ENCODE assay signal across 40 cellular contexts in the genomic region with DNA sequence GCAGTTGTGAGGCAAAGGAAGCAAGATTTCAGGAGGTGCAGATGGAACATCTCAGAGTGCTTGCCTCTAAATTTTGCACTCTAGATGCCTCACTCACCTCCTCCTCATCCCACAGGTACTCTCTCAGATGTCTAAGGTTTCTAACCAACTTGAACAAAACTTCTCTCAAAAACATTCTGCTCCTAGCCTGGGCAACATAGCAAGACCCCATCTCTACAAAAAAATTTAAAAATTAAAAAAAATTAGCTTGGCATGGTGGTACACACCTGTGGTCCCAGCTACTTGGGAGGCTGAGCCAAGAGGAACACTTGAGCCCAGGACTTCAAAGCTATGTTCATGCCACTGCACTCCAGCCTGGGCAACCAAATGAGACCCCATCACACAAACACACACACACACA. TPM values are rescaled to one million over a fixed set of nuclear protein-coding genes. Genes with fewer than 3 reads are reported as not detected.
"Had no signal": no experiment of that assay in that cellular context is flagged by ENCODE, and none has a peak within 500 bp of the region (broad histone marks: within the 10 kb centered on the region; RNA-seq: fewer than 3 reads in every experiment).

No MANE protein-coding gene starts in this region.

- H3K4me3 ChIP-seq: adrenal gland, ascending aorta, body of pancreas, breast epithelium, cardiac muscle cell had no signal

- FAIRE-seq: astrocyte, bronchial epithelial cell had no signal

- H3K4me1 ChIP-seq: ascending aorta, body of pancreas, breast epithelium had no signal

- H3K27me3 ChIP-seq: adrenal gland, ascending aorta, body of pancreas, breast epithelium, cardiac muscle cell had no signal

- H3K9me3 ChIP-seq: adrenal gland, ascending aorta, body of pancreas had no signal

- DNase-seq: activated effector memory CD4-positive, alpha-beta T cell treated with anti-CD3 and anti-CD28 coated beads, Interleukin-2, amount 50 U/mL, for 16 hours; activated effector memory CD4-positive, alpha-beta T cell treated with Interleukin-2 at 50 U/mL for 16 hours; activated gamma-delta T cell; activated gamma-delta T cell treated with Interleukin-2 at 50 U/mL for 16 hours; activated naive CD4-positive, alpha-beta T cell; activated naive CD4-positive, alpha-beta T cell treated with anti-CD3 and anti-CD28 coated beads for 36 hours; activated naive CD4-positive, alpha-beta T cell treated with anti-CD3 and anti-CD28 coated beads, Interleukin-2, amount 10 ng/mL, durations not matched to agents 7 days and 5 days; activated naive CD4-positive, alpha-beta T cell treated with anti-CD3 and anti-CD28 coated beads, Interleukin-2, amount 50 U/mL, for 16 hours; activated naive CD4-positive, alpha-beta T cell treated with Interleukin-2 at 50 U/mL for 16 hours; activated naive CD8-positive, alpha-beta T cell treated with anti-CD3 and anti-CD28 coated beads for 36 hours; activated naive CD8-positive, alpha-beta T cell treated with anti-CD3 and anti-CD28 coated beads, Interleukin-2, amount 10 ng/mL, durations not matched to agents 7 days and 5 days; activated naive CD8-positive, alpha-beta T cell treated with anti-CD3 and anti-CD28 coated beads, Interleukin-2, amount 50 U/mL, for 24 hours; activated T-cell treated with anti-CD3 and anti-CD28 coated beads for 4 hours; activated T-cell treated with anti-CD3 and anti-CD28 coated beads, Interleukin-2, amount 50 U/mL, for 1 hour; activated T-cell treated with anti-CD3 and anti-CD28 coated beads, Interleukin-2, amount 50 U/mL, for 24 hours; activated T-cell treated with anti-CD3 and anti-CD28 coated beads, Interleukin-2, amount 50 U/mL, for 4 hours; activated T-cell treated with anti-CD3 and anti-CD28 coated beads, Interleukin-2, amount 50 U/mL, for 48 hours; activated T-cell treated with anti-CD3 and anti-CD28 coated beads, Interleukin-2, amount 50 U/mL, for 72 hours; adrenal gland; amniotic stem cell; amygdala; anterior cingulate cortex; aorta; body of pancreas; brain microvascular endothelial cell; caudate nucleus; central memory CD4-positive, alpha-beta T cell; cerebellar nuclear complex had no signal

- ATAC-seq: activated naive CD4-positive, alpha-beta T cell treated with anti-CD3 and anti-CD28 coated beads, Interleukin-2, amount 50 U/mL, for 72 hours; activated naive CD8-positive, alpha-beta T cell treated with anti-CD3 and anti-CD28 coated beads, Interleukin-2, amount 50 U/mL, for 24 hours; activated T-cell treated with anti-CD3 and anti-CD28 coated beads, Interleukin-2, amount 50 U/mL, for 4 hours; activated T-cell treated with anti-CD3 and anti-CD28 coated beads, Interleukin-2, amount 50 U/mL, for 72 hours; activated T-helper 17 cell treated with anti-CD3 and anti-CD28 coated beads, Interleukin-2, amount 50 U/mL, for 72 hours; body of pancreas had no signal

- H3K27ac ChIP-seq: adrenal gland, ascending aorta, body of pancreas, brain microvascular endothelial cell, breast epithelium, cardiac muscle cell had no signal

- H3K36me3 ChIP-seq: adrenal gland, ascending aorta, brain microvascular endothelial cell, breast epithelium, cardiac muscle cell had no signal

RNA-seq across cellular contexts. Expression of a gene that starts 4.2 kb away (rescaled TPM):
- total RNA-seq: activated naive CD4-positive, alpha-beta T cell treated with anti-CD3 and anti-CD28 coated beads for 36 hours; activated naive CD4-positive, alpha-beta T cell treated with anti-CD3 and anti-CD28 coated beads, Interleukin-2, amount 50 U/mL, for 72 hours; activated naive CD8-positive, alpha-beta T cell treated with anti-CD3 and anti-CD28 coated beads for 36 hours; activated naive CD8-positive, alpha-beta T cell treated with anti-CD3 and anti-CD28 coated beads, Interleukin-2, amount 10 ng/mL, durations not matched to agents 7 days and 5 days; activated T-cell treated with anti-CD3 and anti-CD28 coated beads, Interleukin-2, amount 50 U/mL, for 4 hours; activated T-cell treated with anti-CD3 and anti-CD28 coated beads, Interleukin-2, amount 50 U/mL, for 72 hours; activated T-helper 1 cell treated with anti-CD3 and anti-CD28 coated beads, Interleukin-12 subunit alpha, Interleukin-12 subunit beta, Interleukin-2, Interleukin-4 antibody, amounts not matched to agents 30 ng/mL and 10 ng/mL and 1 ng/mL, durations not matched to agents 14 hours and 24 hours and 36 hours; activated T-helper 17 cell treated with anti-CD3 and anti-CD28 coated beads, Interleukin-2, amount 50 U/mL, for 72 hours; activated T-helper 2 cell treated with anti-CD3 and anti-CD28 coated beads, Interferon-gamma antibody, Interleukin-2, Interleukin-4, amounts not matched to agents 10 μg/mL and 5 μg/mL and 100 μg/mL, durations not matched to agents 14 hours and 24 hours and 36 hours; aorta; ascending aorta; body of pancreas; breast epithelium; bronchial epithelial cell; cardiac muscle cell; cardiac septum; cerebellum had no signal
- polyA plus RNA-seq: adipose tissue, aorta, cardiac muscle cell had no signal

RNA-seq across cellular contexts. Expression of a gene that starts 7.3 kb away (rescaled TPM):
- total RNA-seq: ascending aorta had no signal
- polyA plus RNA-seq: aorta had no signal

RNA-seq across cellular contexts. Expression of a gene that starts 43.2 kb away (rescaled TPM):
- total RNA-seq: activated naive CD4-positive, alpha-beta T cell treated with anti-CD3 and anti-CD28 coated beads for 36 hours; activated naive CD8-positive, alpha-beta T cell treated with anti-CD3 and anti-CD28 coated beads for 36 hours; activated naive CD8-positive, alpha-beta T cell treated with anti-CD3 and anti-CD28 coated beads, Interleukin-2, amount 10 ng/mL, durations not matched to agents 7 days and 5 days; activated T-helper 1 cell treated with anti-CD3 and anti-CD28 coated beads, Interleukin-12 subunit alpha, Interleukin-12 subunit beta, Interleukin-2, Interleukin-4 antibody, amounts not matched to agents 30 ng/mL and 10 ng/mL and 1 ng/mL, durations not matched to agents 14 hours and 24 hours and 36 hours; activated T-helper 17 cell treated with anti-CD3 and anti-CD28 coated beads, Interleukin-2, amount 50 U/mL, for 72 hours; activated T-helper 2 cell treated with anti-CD3 and anti-CD28 coated beads, Interferon-gamma antibody, Interleukin-2, Interleukin-4, amounts not matched to agents 10 μg/mL and 5 μg/mL and 100 μg/mL, durations not matched to agents 14 hours and 24 hours and 36 hours; aorta; ascending aorta; astrocyte; body of pancreas; bronchial epithelial cell; cardiac muscle cell; cerebellum had no signal
- polyA plus RNA-seq: aorta, cardiac muscle cell had no signal
